In the genomic region with DNA sequence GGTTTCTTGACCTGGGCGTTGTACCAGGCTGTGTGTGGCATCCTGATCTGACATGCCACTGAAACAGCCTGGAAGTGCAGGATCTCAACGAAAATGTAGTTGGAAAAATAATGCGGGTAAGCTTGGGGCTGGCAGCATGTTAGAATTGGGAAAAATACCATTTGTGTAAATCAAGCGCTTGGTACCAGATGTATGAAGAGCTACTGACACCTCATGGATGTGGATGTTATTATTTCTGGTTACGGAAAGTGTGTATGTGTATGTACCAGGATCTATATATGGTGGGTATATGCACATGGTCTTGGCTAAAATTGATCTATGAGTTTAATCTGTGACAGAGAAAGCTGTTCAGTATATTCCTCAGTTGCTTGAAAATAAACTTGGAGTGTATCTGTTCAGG, we compare ENCODE assay signal across 19 cellular contexts. TPM values are rescaled to one million over a fixed set of nuclear protein-coding genes. Genes with fewer than 3 reads are reported as not detected.
DNase-seq lines count a peak whose midpoint lies in the region; ATAC-seq, FAIRE-seq and TF ChIP-seq lines count a peak whose summit lies in the region.
"Had no signal": no experiment of that assay in that cellular context is flagged by ENCODE, and none has a peak within 500 bp of the region (broad histone marks: within the 10 kb centered on the region; RNA-seq: fewer than 3 reads in every experiment).

No MANE protein-coding gene starts in this region.

- WGBS in pancreas, 2 donors = 35 to 44% methylated on average over 5 of the region's 5 CpGs

- H3K9me3 ChIP-seq in PC-3 (ENCODE audit: low read length) = peaks cover 3% of the 10 kb centered on the region; the same call in 1 of the 2 replicates
- no peaks in the 10 kb centered on the region for H3K9me3 ChIP-seq in pancreas
- H3K9me3 ChIP-seq: vagina had no signal

- H3F3A ChIP-seq in PC-3 (ENCODE audit: low read length, unreplicated experiment) = no peaks in the 10 kb centered on the region

- no peak overlapping the region for H3K4me2 ChIP-seq in PC-3 (ENCODE audit: low read length)

- H3K4me3 ChIP-seq in PC-3 (ENCODE audit: low read length) (no peak overlapping the region), epithelial cell of esophagus (ENCODE audit: low read length) (no peak overlapping the region), pancreas (no peak overlapping the region)
- H3K4me3 ChIP-seq: BLaER1 treated with 17β-estradiol and CSF1 and Interleukin-3, amounts not matched to agents 10 nM and 100 nM; coronary artery; lung; vagina had no signal

- H3K27me3 ChIP-seq in PC-3 (ENCODE audit: low read length) (no peaks in the 10 kb centered on the region), pancreas (no peaks in the 10 kb centered on the region)
- H3K27me3 ChIP-seq: BLaER1 treated with 17β-estradiol and CSF1 and Interleukin-3, amounts not matched to agents 10 nM and 100 nM; vagina had no signal

- DNase-seq in DMS114 treated with DMSO at 0.1 percent for 48 hours (lab: John Stamatoyannopoulos, UW; ENCODE audit: unreplicated experiment) (peak; percentile 19), PC-3 (no peak), epithelial cell of esophagus (ENCODE audit: low read depth) (peak; percentile 25), pancreas (no peak), epidermal melanocyte (ENCODE audit: insufficient read length, low spot score) (no peak), hepatic stellate cell (ENCODE audit: low spot score) (no peak), COR-L47 (lab: John Stamatoyannopoulos, UW) (no peak)
- DNase-seq in effector CD4-positive, alpha-beta T cell = no peak
- DNase-seq: amygdala; DND-41; H7; NCI-H1092 treated with DMSO at 0.1 percent for 48 hours; nephron progenitor cell; stimulated activated naive CD4-positive, alpha-beta T cell treated with Interleukin-2 at 50 U/mL for 16 hours had no signal

- H3K27ac ChIP-seq in PC-3 (ENCODE audit: low read length) (no peak overlapping the region), pancreas (peak overlapping the region in 1 of 4 donors; percentile 31)
- H3K27ac ChIP-seq: coronary artery, vagina had no signal

- no peak overlapping the region for H2AFZ ChIP-seq in PC-3 (ENCODE audit: low read length)

- ATAC-seq in PC-3 = peak; percentile 42; the same call in 1 of the 2 replicates
- ATAC-seq in pancreas = peak; percentile 71 to 74 (median 73)
- ATAC-seq: sciatic nerve had no signal

- H3K9me2 ChIP-seq in PC-3 (replicated peaks; ENCODE audit: low read length) = no peaks in the 10 kb centered on the region

- FAIRE-seq in pancreas (lab: Jason Lieb, UNC) = no peak

- intact Hi-C loops in PC-3 (cut with micrococcal nuclease) (loop anchor here (5.0 kb wide), 1 partner anchor 37 kb away; no protein-coding TSS in a partner anchor), pancreas (cut with DNase I) (no loop called here)

- H3K79me2 ChIP-seq in PC-3 (ENCODE audit: low read length) = peaks cover 26% of the 10 kb centered on the region; the same call in 1 of the 2 replicates

- H3K9ac ChIP-seq in PC-3 (ENCODE audit: low read length) = no peak overlapping the region

- peaks cover 9% of the 10 kb centered on the region for H3K36me3 ChIP-seq in PC-3 (ENCODE audit: low read depth, low read length)
- H3K36me3 ChIP-seq in pancreas = no peaks in the 10 kb centered on the region
- H3K36me3 ChIP-seq: vagina had no signal

- BruUV-seq in PC-3 (replicated peaks; lab: Mats Ljungman, UMichigan) = no TSS peak

- H4K20me1 ChIP-seq in PC-3 (ENCODE audit: low read length) = no peaks in the 10 kb centered on the region

- POLR2A ChIA-PET in PC-3 (lab: Charles Lee; ENCODE audit: unreplicated experiment) = no interaction called here

- peak; percentile 29; the same call in 1 of the 2 replicates for TF ChIP-seq CTCF in PC-3 (conservative IDR thresholded peaks at IDR 0.05; ENCODE audit: low read depth, low read length)
- peak; percentile 30 for TF ChIP-seq CTCF in epithelial cell of esophagus (IDR thresholded peaks at IDR 0.05; ENCODE audit: insufficient read depth, low read depth, low read length, missing control alignments)
- no peak for TF ChIP-seq CTCF in pancreas (IDR thresholded peaks at IDR 0.05)

- H3K4me1 ChIP-seq in PC-3 (ENCODE audit: insufficient read depth, low read length) (peaks cover 6% of the 10 kb centered on the region; the same call in 1 of the 2 replicates), pancreas (peaks cover 7 to 18% (median 16%) of the 10 kb centered on the region in 3 donors)

- CTCF ChIA-PET in PC-3 (lab: Charles Lee) = no interaction called here

RNA-seq across cellular contexts. Expression of gene HIVEP1, which starts 22.7 kb away (rescaled TPM):
- total RNA-seq in PC-3 (2014; rRNA removed) = 6.6 and 10.0 TPM in 2 replicates
- total RNA-seq in pancreas = 10 to 100 TPM in 3 of 6 donors, 1 to 10 TPM in 3; 8.2 to 17.7 (median 9.9) TPM
- polyA plus RNA-seq in pancreas = 1 to 10 TPM; 3.8 to 4.1 TPM

Comparison
In these comparisons a context has a peak if more than half of its experiments do, and no peak if none do; other contexts are left out.
1. DNase-seq: peak in DMS114 treated with DMSO at 0.1 percent for 48 hours (single experiment) and epithelial cell of esophagus (single experiment); none in PC-3 (single experiment), pancreas (0 of 6), epidermal melanocyte (single experiment), hepatic stellate cell (single experiment), COR-L47 (single experiment) and effector CD4-positive, alpha-beta T cell (single experiment).
2. CTCF ChIP-seq: peak in PC-3 (single experiment) and epithelial cell of esophagus (single experiment); none in pancreas (0 of 4).